ENCODE assay signal across 19 cellular contexts in genomic region chr16:66165879-66166278, GRCh38.
DNase-seq lines count a peak whose midpoint lies in the region; ATAC-seq and TF ChIP-seq lines count a peak whose summit lies in the region.
"Had no signal": no experiment of that assay in that cellular context is flagged by ENCODE, and none has a peak within 500 bp of the region (broad histone marks: within the 10 kb centered on the region; RNA-seq: fewer than 3 reads in every experiment).

No MANE protein-coding gene starts in this region.

- no peak overlapping the region for H3K4me3 Mint-ChIP-seq in mesothelial cell of epicardium
- H3K4me3 Mint-ChIP-seq in activated T-cell treated with anti-CD3 and anti-CD28 coated beads, Interleukin-2, amount 50 U/mL, for 72 hours, result no peak overlapping the region
- H3K4me3 Mint-ChIP-seq: CD4-positive, alpha-beta memory T cell had no signal

- peaks cover 9% of the 10 kb centered on the region for H3K4me1 ChIP-seq in hepatocyte (ENCODE audit: insufficient read depth)
- H3K4me1 ChIP-seq in uterus, result peaks cover 0 to 4% of the 10 kb centered on the region in 2 donors
- H3K4me1 ChIP-seq: A549, HAP-1 had no signal

- no peak for TF ChIP-seq POLR2A in uterus (IDR thresholded peaks at IDR 0.05)

- peaks cover 27% of the 10 kb centered on the region for H3K27me3 Mint-ChIP-seq in mesothelial cell of epicardium (ENCODE audit: low read depth)
- H3K27me3 Mint-ChIP-seq in activated T-cell treated with anti-CD3 and anti-CD28 coated beads, Interleukin-2, amount 50 U/mL, for 72 hours (ENCODE audit: low read depth), result no peaks in the 10 kb centered on the region

- H3K27ac Mint-ChIP-seq in mesothelial cell of epicardium, result peak overlapping the region; percentile 86
- no peak overlapping the region for H3K27ac Mint-ChIP-seq in activated T-cell treated with anti-CD3 and anti-CD28 coated beads, Interleukin-2, amount 50 U/mL, for 72 hours
- H3K27ac Mint-ChIP-seq: CD4-positive, alpha-beta memory T cell had no signal

- no peaks in the 10 kb centered on the region for H3K79me2 ChIP-seq in hepatocyte

- TF ChIP-seq CTCF in hepatocyte (IDR thresholded peaks at IDR 0.05; ENCODE audit: poor library complexity), result no peak
- TF ChIP-seq CTCF in mesothelial cell of epicardium (IDR thresholded peaks at IDR 0.05; ENCODE audit: unreplicated experiment), result no peak
- TF ChIP-seq CTCF in uterus (IDR thresholded peaks at IDR 0.05), result no peak

- peaks cover 30% of the 10 kb centered on the region for H3K4me1 Mint-ChIP-seq in mesothelial cell of epicardium
- no peaks in the 10 kb centered on the region for H3K4me1 Mint-ChIP-seq in activated T-cell treated with anti-CD3 and anti-CD28 coated beads, Interleukin-2, amount 50 U/mL, for 72 hours (ENCODE audit: low read depth)

- DNase-seq in MG63, result peak; percentile 26
- DNase-seq in hepatocyte (ENCODE audit: low spot score), result no peak
- no peak for DNase-seq in mesothelial cell of epicardium (ENCODE audit: low spot score in 2 of 2, unreplicated experiment in 2 of 2)
- DNase-seq in uterus, result no peak
- DNase-seq in activated naive CD4-positive, alpha-beta T cell (lab: John Stamatoyannopoulos, UW), result no peak
- DNase-seq in activated T-cell treated with anti-CD3 and anti-CD28 coated beads, Interleukin-2, amount 50 U/mL, for 72 hours, result no peak
- DNase-seq in GM19238 (ENCODE audit: insufficient read length, low spot score), result no peak
- DNase-seq: 8988T; C1 segment of cervical spinal cord; Calu3; CD4-positive, alpha-beta memory T cell; COR-L47; DMS53; DMS79 treated with DMSO at 0.1 percent for 48 hours; GF-D8; GOT3 had no signal

- WGBS in hepatocyte (ENCODE audit: low lambda C conversion rate, missing lambda C conversion rate), result 59% methylated on average over 2 of the region's 2 CpGs

- no peak for ATAC-seq in activated T-cell treated with anti-CD3 and anti-CD28 coated beads, Interleukin-2, amount 50 U/mL, for 72 hours (replicated peaks in 1 of 2)
- no peak for ATAC-seq in HG03442 (IDR thresholded peaks at IDR 0.05; ENCODE audit: unreplicated experiment)
- ATAC-seq: A549 had no signal

- intact Hi-C loops in uterus (cut with DNase I; ENCODE audit: low total_unique reads), result no loop called here

- no peaks in the 10 kb centered on the region for H3K36me3 Mint-ChIP-seq in mesothelial cell of epicardium
- no peaks in the 10 kb centered on the region for H3K36me3 Mint-ChIP-seq in activated T-cell treated with anti-CD3 and anti-CD28 coated beads, Interleukin-2, amount 50 U/mL, for 72 hours (ENCODE audit: insufficient read depth in 2 of 2)
- H3K36me3 Mint-ChIP-seq: CD4-positive, alpha-beta memory T cell had no signal

- no peak overlapping the region for H3K4me2 ChIP-seq in hepatocyte
- H3K4me2 ChIP-seq: A549 had no signal

- peaks cover 4% of the 10 kb centered on the region for H3K9me3 Mint-ChIP-seq in mesothelial cell of epicardium
- no peaks in the 10 kb centered on the region for H3K9me3 Mint-ChIP-seq in activated T-cell treated with anti-CD3 and anti-CD28 coated beads, Interleukin-2, amount 50 U/mL, for 72 hours
- H3K9me3 Mint-ChIP-seq: CD4-positive, alpha-beta memory T cell had no signal

- H3K9me3 ChIP-seq in MG63 (no peaks in the 10 kb centered on the region), hepatocyte (ENCODE audit: low read depth) (no peaks in the 10 kb centered on the region), uterus (no peaks in the 10 kb centered on the region)
- H3K9me3 ChIP-seq: A549, HAP-1 had no signal

- no peaks in the 10 kb centered on the region for H3K9me2 ChIP-seq in hepatocyte (replicated peaks; ENCODE audit: insufficient read depth)

- no peaks in the 10 kb centered on the region for H4K20me1 ChIP-seq in hepatocyte (ENCODE audit: insufficient read depth, poor library complexity, severe bottlenecking)

- H3K27me3 ChIP-seq in MG63 (no peaks in the 10 kb centered on the region), hepatocyte (no peaks in the 10 kb centered on the region), uterus (no peaks in the 10 kb centered on the region)

- H2AFZ ChIP-seq in hepatocyte, result no peak overlapping the region

- no peaks in the 10 kb centered on the region for H3K36me3 ChIP-seq in MG63
- H3K36me3 ChIP-seq in hepatocyte (replicated peaks; ENCODE audit: insufficient read depth, low read depth), result no peaks in the 10 kb centered on the region
- no peaks in the 10 kb centered on the region for H3K36me3 ChIP-seq in uterus
- H3K36me3 ChIP-seq: HAP-1 had no signal

- peak overlapping the region; percentile 68 for H3K27ac ChIP-seq in hepatocyte
- H3K27ac ChIP-seq in uterus, result peak overlapping the region; percentile 66 to 75
- H3K27ac ChIP-seq: A549 had no signal

- no peak overlapping the region for H3K4me3 ChIP-seq in MG63
- H3K4me3 ChIP-seq in hepatocyte, result no peak overlapping the region
- no peak overlapping the region for H3K4me3 ChIP-seq in uterus
- H3K4me3 ChIP-seq: A549, HAP-1 had no signal
